ENCODE assay signal across 16 cellular contexts in genomic region chr18:56831988-56832387, GRCh38.
"Had no signal": no experiment of that assay in that cellular context is flagged by ENCODE, and none has a peak within 500 bp of the region (broad histone marks: within the 10 kb centered on the region; RNA-seq: fewer than 3 reads in every experiment).

No MANE protein-coding gene starts in this region.

- H3K36me3 ChIP-seq: gastrocnemius medialis, right atrium auricular region, transverse colon, WERI-Rb-1 had no signal

- H3K4me1 ChIP-seq: gastrocnemius medialis, heart right ventricle, right atrium auricular region, spleen, transverse colon had no signal

- H3K27me3 Mint-ChIP-seq: activated naive CD4-positive, alpha-beta T cell treated with anti-CD3 and anti-CD28 coated beads, Interleukin-2, amount 10 ng/mL, durations not matched to agents 7 days and 5 days; activated T-helper 17 cell treated with anti-CD3 and anti-CD28 coated beads, Interleukin-2, amount 50 U/mL, for 72 hours; naive B cell; stimulated activated naive B cell treated with anti-CD40 and anti-IgM and Interleukin-4, amounts not matched to agents 10 μg/mL and 1 μg/mL and 100 μg/mL, for 72 hours had no signal

- H3K4me3 ChIP-seq: gastrocnemius medialis, heart right ventricle, right atrium auricular region, spleen, transverse colon had no signal

- H3K27ac ChIP-seq: gastrocnemius medialis, heart right ventricle, right atrium auricular region, spleen, transverse colon, WERI-Rb-1 had no signal

- DNase-seq: activated CD4-positive, alpha-beta T cell treated with anti-CD3 and anti-CD28 coated beads for 4 hours; activated naive CD4-positive, alpha-beta T cell treated with anti-CD3 and anti-CD28 coated beads, Interleukin-2, amount 10 ng/mL, durations not matched to agents 7 days and 5 days; gastrocnemius medialis; heart right ventricle; naive B cell; posterior cingulate gyrus; spleen; stimulated activated CD4-positive, alpha-beta T cell treated with anti-CD3 and anti-CD28 coated beads, Interleukin-1b, Interleukin-23, amount 100 ng/mL, for 48 hours; stimulated activated naive B cell treated with anti-CD40 and anti-IgM and Interleukin-4, amounts not matched to agents 10 μg/mL and 1 μg/mL and 100 μg/mL, for 72 hours; substantia nigra; T-helper 9 cell; transverse colon; WERI-Rb-1 had no signal

- H3K27me3 ChIP-seq: gastrocnemius medialis, heart right ventricle, right atrium auricular region, spleen, transverse colon had no signal

- H3K4me3 Mint-ChIP-seq: activated naive CD4-positive, alpha-beta T cell treated with anti-CD3 and anti-CD28 coated beads, Interleukin-2, amount 10 ng/mL, durations not matched to agents 7 days and 5 days; activated T-helper 17 cell treated with anti-CD3 and anti-CD28 coated beads, Interleukin-2, amount 50 U/mL, for 72 hours; mesothelial cell of epicardium; naive B cell; stimulated activated naive B cell treated with anti-CD40 and anti-IgM and Interleukin-4, amounts not matched to agents 10 μg/mL and 1 μg/mL and 100 μg/mL, for 72 hours had no signal

- H3K27ac Mint-ChIP-seq: activated naive CD4-positive, alpha-beta T cell treated with anti-CD3 and anti-CD28 coated beads, Interleukin-2, amount 10 ng/mL, durations not matched to agents 7 days and 5 days; activated T-helper 17 cell treated with anti-CD3 and anti-CD28 coated beads, Interleukin-2, amount 50 U/mL, for 72 hours; mesothelial cell of epicardium; naive B cell; stimulated activated naive B cell treated with anti-CD40 and anti-IgM and Interleukin-4, amounts not matched to agents 10 μg/mL and 1 μg/mL and 100 μg/mL, for 72 hours had no signal

- H3K4me1 Mint-ChIP-seq: activated naive CD4-positive, alpha-beta T cell treated with anti-CD3 and anti-CD28 coated beads, Interleukin-2, amount 10 ng/mL, durations not matched to agents 7 days and 5 days; mesothelial cell of epicardium had no signal

- H3K9me3 ChIP-seq: gastrocnemius medialis, heart right ventricle, right atrium auricular region, transverse colon had no signal
